In genomic region chr14:20613094-20614037, GRCh38 we compare ENCODE assay signal across 8 cellular contexts. TPM values are rescaled to one million over a fixed set of nuclear protein-coding genes. Genes with fewer than 3 reads are reported as not detected.
DNase-seq lines count a peak whose midpoint lies in the region; ATAC-seq and TF ChIP-seq lines count a peak whose summit lies in the region.

No MANE protein-coding gene starts in this region.

- CTCF ChIA-PET in OCI-LY7 (lab: Charles Lee; ENCODE audit: unreplicated experiment), result interaction anchor here (1.4 kb wide), 1 partner anchor 71 kb away, joined by 4 read pairs; the partner anchor contains the start of gene RNASE4

- peak; percentile 68 for ATAC-seq in GM21529 (IDR thresholded peaks at IDR 0.05; ENCODE audit: unreplicated experiment)

- H3K4me1 ChIP-seq in OCI-LY7 (ENCODE audit: insufficient read depth, low read length, poor library complexity, severe bottlenecking) (peaks cover 47% of the 10 kb centered on the region), esophagus muscularis mucosa (peaks cover 4 to 45% (median 30%) of the 10 kb centered on the region in 4 donors), muscle layer of colon (ENCODE audit: insufficient read depth, low read length) (peaks cover 15% of the 10 kb centered on the region)

- TF ChIP-seq CTCF in OCI-LY7 (conservative IDR thresholded peaks at IDR 0.05; ENCODE audit: low read length) (peak; percentile 79), esophagus muscularis mucosa (IDR thresholded peaks at IDR 0.05) (peak; percentile 68 to 89 (median 84))

- H3K36me3 ChIP-seq in OCI-LY7 (ENCODE audit: insufficient read depth, low read length), result no peaks in the 10 kb centered on the region
- H3K36me3 ChIP-seq in esophagus muscularis mucosa, result no peaks in the 10 kb centered on the region
- no peaks in the 10 kb centered on the region for H3K36me3 ChIP-seq in muscle layer of colon (ENCODE audit: insufficient read depth, low read length)

- H3K27me3 ChIP-seq in esophagus muscularis mucosa (no peaks in the 10 kb centered on the region), muscle layer of colon (ENCODE audit: control insufficient read depth in 1 of 2, insufficient read depth in 2 of 2, low read length in 2 of 2) (no peaks in the 10 kb centered on the region)

- H3K79me2 ChIP-seq in OCI-LY7 (ENCODE audit: insufficient read depth, low read depth, low read length), result no peaks in the 10 kb centered on the region

- POLR2A ChIA-PET in OCI-LY7 (lab: Charles Lee), result interaction anchor here (0.6 to 1.6 kb wide), 7 partner anchors 69 to 307 kb away, joined by 3 to 5 read pairs (median 3); partner anchors contain the start of genes APEX1, OSGEP and TTC5

- DNase-seq in DMS 273 treated with DMSO at 0.1 percent for 48 hours (lab: John Stamatoyannopoulos, UW) (peak; percentile 97), HuH-7 (ENCODE audit: low spot score) (peak; percentile 71), OCI-LY7 (ENCODE audit: low spot score) (peak; percentile 93), activated T-cell treated with anti-CD3 and anti-CD28 coated beads for 48 hours (ENCODE audit: low read depth) (peak; percentile 78), esophagus muscularis mucosa (ENCODE audit: extremely low spot score) (peak; percentile 97)
- peak; percentile 63 to 65 for DNase-seq in stimulated activated CD8-positive, alpha-beta memory T cell treated with anti-CD3 and anti-CD28 coated beads, Interleukin-7, amount 100 ng/mL, for 1 hour (ENCODE audit: low read depth in 2 of 2)

- H3K9me2 ChIP-seq in OCI-LY7 (ENCODE audit: insufficient read depth, low read length), result no peaks in the 10 kb centered on the region

- H3K4me3 ChIP-seq in OCI-LY7 (ENCODE audit: low read depth, low read length, poor library complexity, severe bottlenecking), result peak overlapping the region; percentile 72
- peak overlapping the region; percentile 51 to 68 (median 57) for H3K4me3 ChIP-seq in esophagus muscularis mucosa
- H3K4me3 ChIP-seq in muscle layer of colon (ENCODE audit: low read depth in 1 of 2, low read length in 2 of 2), result peak overlapping the region; percentile 62 to 84

- H3K9ac ChIP-seq in muscle layer of colon (ENCODE audit: low read length), result peak overlapping the region; percentile 67

- intact Hi-C loops in OCI-LY7 (cut with micrococcal nuclease; ENCODE audit: unreplicated experiment), result loop anchor here (1.0 to 5.0 kb wide), 5 partner anchors 55 to 309 kb away; partner anchors contain the start of genes PARP2 and TTC5
- intact Hi-C loops in esophagus muscularis mucosa (cut with DNase I), result loop anchor here (2.0 to 5.0 kb wide), 2 partner anchors 71 to 286 kb away; partner anchors contain the start of gene RNASE4

- H3K27ac ChIP-seq in OCI-LY7 (ENCODE audit: low read depth, low read length, poor library complexity, severe bottlenecking) (peak overlapping the region; percentile 11), esophagus muscularis mucosa (replicated peaks in 1 of 4) (peak overlapping the region; percentile 74 to 83 (median 78)), muscle layer of colon (ENCODE audit: low read depth, low read length) (peak overlapping the region; percentile 68)

- WGBS in esophagus muscularis mucosa, result under 1% methylated on average over 30 of the region's 34 CpGs

- TF ChIP-seq POLR2A in esophagus muscularis mucosa (IDR thresholded peaks at IDR 0.05; ENCODE audit: low read depth), result no peak

- peak overlapping the region; percentile 88 for H2AFZ ChIP-seq in OCI-LY7 (ENCODE audit: low read length)

- H3K9me3 ChIP-seq in OCI-LY7 (ENCODE audit: low read length) (no peaks in the 10 kb centered on the region), esophagus muscularis mucosa (no peaks in the 10 kb centered on the region), muscle layer of colon (ENCODE audit: low read length) (no peaks in the 10 kb centered on the region)

- peak overlapping the region; percentile 88 for H3K4me2 ChIP-seq in OCI-LY7 (ENCODE audit: low read length)

- no TSS peak for BruUV-seq in OCI-LY7 (replicated peaks; lab: Mats Ljungman, UMichigan)

- no peaks in the 10 kb centered on the region for H4K20me1 ChIP-seq in OCI-LY7 (ENCODE audit: insufficient read depth, low read length)

- TF ChIP-seq EP300 in esophagus muscularis mucosa (IDR thresholded peaks at IDR 0.05), result no peak

RNA-seq across cellular contexts. Expression of gene RNASE12, which starts 22.2 kb away (rescaled TPM):
- total RNA-seq in OCI-LY7 (2014; rRNA removed; shearing (Covaris generic)), result not detected in 2 replicates
- not detected in 2 replicates for total RNA-seq in OCI-LY7 (2022)
- total RNA-seq in esophagus muscularis mucosa, result not detected

RNA-seq across cellular contexts. Expression of gene RNASE11, which starts 25.6 kb away (rescaled TPM):
- not detected in 2 replicates for total RNA-seq in OCI-LY7 (2014; rRNA removed; shearing (Covaris generic))
- not detected in 2 replicates for total RNA-seq in OCI-LY7 (2022)
- total RNA-seq in esophagus muscularis mucosa, result not detected

RNA-seq across cellular contexts. Expression of gene OR6S1, which starts 28.1 kb away (rescaled TPM):
- total RNA-seq in OCI-LY7 (2014; rRNA removed; shearing (Covaris generic)), result not detected in 2 replicates
- not detected in 2 replicates for total RNA-seq in OCI-LY7 (2022)
- total RNA-seq in esophagus muscularis mucosa, result not detected

RNA-seq across cellular contexts. Expression of gene RNASE9, which starts 52.5 kb away (rescaled TPM):
- not detected in 2 replicates for total RNA-seq in OCI-LY7 (2014; rRNA removed; shearing (Covaris generic))
- total RNA-seq in OCI-LY7 (2022), result not detected in 2 replicates
- not detected for total RNA-seq in esophagus muscularis mucosa

Comparison
In these comparisons a context has a peak if more than half of its experiments do, and no peak if none do; other contexts are left out.
1. Peak in every context shown above with its lines: DNase-seq, ATAC-seq, H3K4me3 ChIP-seq and H3K27ac ChIP-seq.
2. H3K27ac ChIP-seq: peak in every context shown above with its lines; median percentile 78 in esophagus muscularis mucosa; 68 in muscle layer of colon; 11 in OCI-LY7.